ENCODE assay signal across 12 cellular contexts in the genomic region with DNA sequence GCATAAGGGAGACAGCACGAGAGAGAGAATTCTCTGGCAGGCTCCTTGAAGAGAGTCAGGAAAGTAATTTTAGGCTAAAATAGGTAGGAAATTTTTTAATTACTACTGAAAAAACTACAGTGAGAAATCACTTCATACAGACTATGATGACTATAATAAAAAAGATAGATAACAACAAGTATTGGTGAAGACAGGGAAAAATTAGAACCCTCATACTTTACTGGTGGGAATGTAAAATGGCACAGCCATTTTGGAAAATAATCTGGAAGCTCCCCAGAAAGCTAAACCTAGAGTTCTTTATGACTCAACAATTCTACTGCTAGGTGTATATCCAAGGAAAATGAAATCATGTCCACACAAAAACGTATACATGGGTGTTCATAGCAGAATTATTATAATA. TPM values are rescaled to one million over a fixed set of nuclear protein-coding genes. Genes with fewer than 3 reads are reported as not detected.
"Had no signal": no experiment of that assay in that cellular context is flagged by ENCODE, and none has a peak within 500 bp of the region (broad histone marks: within the 10 kb centered on the region; RNA-seq: fewer than 3 reads in every experiment).

No MANE protein-coding gene starts in this region.

- H3K4me3 Mint-ChIP-seq: GM23338, H9, HFFc6 had no signal

- DNase-seq: GM23248, GOT3, H7, H9, HCEC 1CT, HFFc6 had no signal

- H3K27ac ChIP-seq: GM23248 had no signal

- FAIRE-seq: H1, H54 had no signal

- H3K36me3 ChIP-seq: HAP-1 had no signal

- H3K9me3 Mint-ChIP-seq: GM23338, H9, HFFc6 had no signal

- ATAC-seq: GM23338, HCT116 had no signal

- H3K27ac Mint-ChIP-seq: GM23338, H9, HFFc6 had no signal

- H3K4me2 ChIP-seq: GM23338 had no signal

- H3K9me3 ChIP-seq: HAP-1 had no signal

- H2AFZ ChIP-seq: GM23248, GM23338 had no signal

- H3K4me1 ChIP-seq: HAP-1 had no signal

- H3K9ac ChIP-seq: GM23248 had no signal

- H3K4me3 ChIP-seq: GM23248, GM23338, HAP-1 had no signal

RNA-seq across cellular contexts. Expression of gene HDC, which starts 2.1 kb away (rescaled TPM):
- total RNA-seq: GM23248, GM23338, H4, H7, H9 had no signal
- polyA plus RNA-seq: GM23248, GM23338 had no signal
